13 cellular contexts compared by ENCODE assay signal in the genomic region with DNA sequence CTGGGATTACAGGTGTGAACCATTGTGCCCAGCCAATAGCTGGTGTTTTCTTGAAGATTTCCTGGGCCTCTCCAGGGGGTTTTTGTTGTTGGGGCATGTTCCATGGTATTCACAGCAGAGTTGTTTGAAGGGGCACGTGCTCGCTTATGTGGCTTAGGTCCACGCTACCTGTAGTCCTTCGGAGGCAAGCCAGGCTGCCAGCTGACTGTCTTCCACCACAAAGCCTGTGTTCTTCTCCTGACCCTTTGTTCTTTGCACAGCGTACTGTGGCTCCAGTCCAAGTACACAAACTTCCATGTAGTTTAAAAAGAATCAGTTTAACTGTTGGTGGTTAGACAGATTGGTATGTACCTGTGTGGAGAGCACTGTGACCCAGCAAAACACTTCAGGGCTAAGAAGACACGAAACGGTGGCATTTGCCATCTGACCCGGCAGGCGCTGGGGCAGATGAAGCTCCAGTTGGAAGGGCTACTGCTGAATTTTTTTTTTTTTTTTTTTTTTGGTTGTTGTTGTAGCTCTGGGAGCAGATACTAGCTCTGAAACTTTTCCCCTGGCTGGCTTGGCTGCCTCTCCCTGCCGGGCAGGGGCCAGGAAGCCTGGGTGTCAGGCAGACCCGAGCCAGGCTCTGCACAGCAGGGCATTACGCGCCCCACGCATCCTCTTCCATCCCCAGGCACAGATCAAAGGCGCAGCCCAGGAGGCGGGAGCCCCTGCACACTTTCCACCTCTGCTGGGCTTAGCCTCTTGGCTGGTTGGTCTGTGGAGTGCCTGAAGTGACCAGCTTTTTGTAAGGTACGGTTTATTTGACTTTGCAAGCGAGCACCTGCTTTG. TPM values are rescaled to one million over a fixed set of nuclear protein-coding genes. Genes with fewer than 3 reads are reported as not detected.
A peak's percentile ranks its signal among the peaks of the same experiment; 100 is the strongest.
DNase-seq lines count a peak whose midpoint lies in the region; ATAC-seq and TF ChIP-seq lines count a peak whose summit lies in the region.
"Had no signal": no experiment of that assay in that cellular context is flagged by ENCODE, and none has a peak within 500 bp of the region (broad histone marks: within the 10 kb centered on the region; RNA-seq: fewer than 3 reads in every experiment).

No MANE protein-coding gene starts in this region.

- H3K27me3 ChIP-seq in SJCRH30 (0 out of 2 replicates have a peak, but pooled peaks cover 5% of the 10 kb centered on the region), transverse colon (peaks cover 9% of the 10 kb centered on the region)

- TF ChIP-seq EP300 in transverse colon (IDR thresholded peaks at IDR 0.05; ENCODE audit: low read depth), result no peak

- DNase-seq in NCI-H2171 treated with DMSO at 0.1 percent for 48 hours (lab: John Stamatoyannopoulos, UW), result peak; percentile 29
- no peak for DNase-seq in NCI-H2171 (lab: John Stamatoyannopoulos, UW)
- DNase-seq in SJCRH30, result peak; percentile 40 to 70
- DNase-seq in left colon, result peak; percentile 23 to 46
- peak; percentile 21 for DNase-seq in transverse colon
- no peak for DNase-seq in stimulated activated naive CD4-positive, alpha-beta T cell treated with Interleukin-2 at 50 U/mL for 16 hours (lab: John Stamatoyannopoulos, UW)
- DNase-seq in cerebellar nuclear complex (lab: John Stamatoyannopoulos, UW), result no peak
- DNase-seq: ACHN; activated CD4-positive, alpha-beta T cell treated with anti-CD3 and anti-CD28 coated beads, Interleukin-2, amount 50 U/mL, for 48 hours; aorta; KG1; stimulated activated CD4-positive, alpha-beta T cell treated with anti-CD3 and anti-CD28 coated beads, Interleukin-1b, Interleukin-23, amount 100 ng/mL, for 48 hours had no signal

- intact Hi-C loops in left colon (cut with DNase I, micrococcal nuclease), result no loop called here
- intact Hi-C loops in transverse colon (cut with DNase I; ENCODE audit: low total_unique reads), result no loop called here

- no peak for TF ChIP-seq CTCF in transverse colon (IDR thresholded peaks at IDR 0.05)

- H3K27ac ChIP-seq in SJCRH30, result no peak overlapping the region
- H3K27ac ChIP-seq in transverse colon, result no peak overlapping the region

- H3K9me3 ChIP-seq in SJCRH30 (replicated peaks) (no peaks in the 10 kb centered on the region), transverse colon (no peaks in the 10 kb centered on the region)

- no peak for TF ChIP-seq POLR2A in transverse colon (IDR thresholded peaks at IDR 0.05)

- in situ Hi-C loops in transverse colon (cut with MboI; ENCODE audit: low pct_ligation_motif_present in 1 of 4, low pct_unique_long_range_greater_than_20kb in 1 of 4, low sequenced_read_pairs in 3 of 4), result no loop called here

- 56% methylated on average over 18 of the region's 18 CpGs; no CpG with 5 or more reads in 1 of the 2 donors for WGBS in transverse colon (ENCODE audit: low coverage in 1 of 2), 2 donors

- peak; percentile 78 for ATAC-seq in left colon
- ATAC-seq in HG03108 (IDR thresholded peaks at IDR 0.05; ENCODE audit: unreplicated experiment), result no peak

- H3K4me1 ChIP-seq in SJCRH30 (peaks cover 6% of the 10 kb centered on the region; the same call in 1 of the 2 replicates), transverse colon (peaks cover 0 to 17% (median 4%) of the 10 kb centered on the region in 4 donors)

- H3K4me3 ChIP-seq in SJCRH30 (no peak overlapping the region), transverse colon (no peak overlapping the region)

- H3K36me3 ChIP-seq in SJCRH30, result no peaks in the 10 kb centered on the region
- no peaks in the 10 kb centered on the region for H3K36me3 ChIP-seq in transverse colon

RNA-seq across cellular contexts. Expression of a gene that starts 5.7 kb away (rescaled TPM):
- 0.12 and 0.38 TPM in 2 replicates for total RNA-seq in SJCRH30 (2014; rRNA removed; shearing (Covaris generic))
- total RNA-seq in left colon (1 to 10 TPM in 1 of 2 donors, under 1 TPM in 1; 0.85 to 2.0 TPM), transverse colon (1 to 10 TPM in 2 of 4 donors, under 1 TPM in 2; 0.20 to 2.6 (median 1.5) TPM)

Comparison
In these comparisons a context has a peak if more than half of its experiments do, and no peak if none do; other contexts are left out.
1. DNase-seq: peak in NCI-H2171 treated with DMSO at 0.1 percent for 48 hours (single experiment), SJCRH30 (2 of 2), left colon (2 of 2) and transverse colon (single experiment); none in NCI-H2171 (single experiment), stimulated activated naive CD4-positive, alpha-beta T cell treated with Interleukin-2 at 50 U/mL for 16 hours (single experiment) and cerebellar nuclear complex (0 of 2).